27 cellular contexts compared by ENCODE assay signal in the genomic region with DNA sequence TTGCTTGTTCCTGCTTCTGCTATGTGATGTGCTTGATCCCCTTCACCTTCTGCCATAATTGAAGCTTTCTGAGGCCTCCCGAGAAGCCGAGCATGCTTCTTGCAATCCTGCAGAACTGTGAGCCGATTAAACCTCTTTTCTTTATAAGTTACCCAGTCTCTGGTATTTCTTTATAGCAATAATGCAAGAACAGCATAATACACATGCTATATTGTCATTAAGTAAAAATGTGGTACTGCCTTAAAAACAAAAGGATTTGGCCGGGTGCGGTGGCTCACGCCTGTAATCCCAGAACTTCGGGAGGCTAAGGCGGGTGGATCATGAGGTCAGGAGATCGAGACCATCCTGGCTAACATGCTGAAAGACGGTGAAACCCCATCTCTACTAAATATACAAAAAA.
"Had no signal": no experiment of that assay in that cellular context is flagged by ENCODE, and none has a peak within 500 bp of the region (broad histone marks: within the 10 kb centered on the region; RNA-seq: fewer than 3 reads in every experiment).

No MANE protein-coding gene starts in this region.

- DNase-seq: dermis blood vessel endothelial cell; dorsolateral prefrontal cortex; effector CD4-positive, alpha-beta T cell; effector memory CD8-positive, alpha-beta T cell; endodermal cell; erythroblast; esophagus squamous epithelium; foreskin fibroblast; foreskin melanocyte; gastrocnemius medialis; glutamatergic neuron; head of caudate nucleus; heart right ventricle; hippocampal formation; left cardiac atrium; left lung; left ventricle myocardium superior; lower lobe of right lung; mesendoderm; midbrain had no signal

- H3K9me3 ChIP-seq: esophagus squamous epithelium, gastrocnemius medialis, heart right ventricle, left lung, lower lobe of right lung had no signal

- H3K27ac ChIP-seq: coronary artery, epithelial cell of prostate, esophagus squamous epithelium, gastrocnemius medialis, heart right ventricle, left lung, lower lobe of right lung had no signal

- H3K9me3 Mint-ChIP-seq: effector memory CD8-positive, alpha-beta T cell had no signal

- H3K27me3 ChIP-seq: dorsolateral prefrontal cortex, esophagus squamous epithelium, gastrocnemius medialis, heart right ventricle, left lung had no signal

- H3K27ac Mint-ChIP-seq: effector memory CD8-positive, alpha-beta T cell; endodermal cell had no signal

- ATAC-seq: effector memory CD8-positive, alpha-beta T cell; esophagus mucosa; gastrocnemius medialis; heart right ventricle; left cardiac atrium; left lung; left ventricle myocardium superior; lower lobe of right lung had no signal

- H3K4me3 ChIP-seq: coronary artery, dorsolateral prefrontal cortex, esophagus squamous epithelium, gastrocnemius medialis, heart right ventricle, left lung, lower lobe of right lung had no signal

- H3K4me3 Mint-ChIP-seq: effector memory CD8-positive, alpha-beta T cell; endodermal cell had no signal

- H3K4me1 ChIP-seq: esophagus squamous epithelium, gastrocnemius medialis, heart right ventricle, left lung, lower lobe of right lung had no signal

- FAIRE-seq: colon, endometrium, islet of Langerhans, keratinocyte had no signal

- H3K27me3 Mint-ChIP-seq: effector memory CD8-positive, alpha-beta T cell had no signal
